22 cellular contexts compared by ENCODE assay signal in the genomic region with DNA sequence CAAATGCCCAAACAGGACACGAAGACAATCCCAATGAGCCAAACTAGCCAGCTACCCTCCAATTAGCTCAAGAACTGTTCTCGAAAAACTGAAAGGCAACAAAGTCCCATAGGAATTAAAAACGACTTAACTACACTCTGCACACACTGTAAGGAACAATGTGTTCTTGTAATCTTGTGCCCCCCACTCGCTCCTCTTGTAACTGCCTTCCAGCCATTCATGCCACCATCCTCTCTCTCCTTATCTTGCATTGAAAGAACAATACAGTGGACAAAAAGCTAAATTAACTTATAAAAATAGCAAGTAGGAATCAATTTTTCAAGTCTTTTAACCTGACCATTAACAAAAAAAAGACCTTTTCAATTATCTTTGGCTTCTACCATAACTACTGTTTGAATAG. TPM values are rescaled to one million over a fixed set of nuclear protein-coding genes. Genes with fewer than 3 reads are reported as not detected.
DNase-seq lines count a peak whose midpoint lies in the region; ATAC-seq, FAIRE-seq and TF ChIP-seq lines count a peak whose summit lies in the region.
"Had no signal": no experiment of that assay in that cellular context is flagged by ENCODE, and none has a peak within 500 bp of the region (broad histone marks: within the 10 kb centered on the region; RNA-seq: fewer than 3 reads in every experiment).

No MANE protein-coding gene starts in this region.

- in situ Hi-C loops in IMR-90 (cut with MboI; ENCODE audit: low sequenced_read_pairs): no loop called here

- peaks cover 12% of the 10 kb centered on the region for H3K27me3 Mint-ChIP-seq in endothelial cell (ENCODE audit: unreplicated experiment)

- BruUV-seq in IMR-90 (replicated peaks; lab: Mats Ljungman, UMichigan): no TSS peak

- dilution Hi-C loops in IMR-90 (cut with HindIII; ENCODE audit: low sequenced_read_pairs, unreplicated experiment): no loop called here

- H4K20me1 ChIP-seq in IMR-90 (ENCODE audit: insufficient read depth, low read length): peaks cover 38% of the 10 kb centered on the region; the same call in 1 of the 2 replicates

- no peak for ATAC-seq in IMR-90 (ENCODE audit: low read depth)
- ATAC-seq in HG02642 (IDR thresholded peaks at IDR 0.05; ENCODE audit: poor library complexity, unreplicated experiment): no peak
- ATAC-seq: foreskin keratinocyte, GM23338 had no signal

- H2AK9ac ChIP-seq in IMR-90 (replicated peaks; ENCODE audit: low read depth, low read length, poor library complexity): no peak overlapping the region

- peaks cover 7% of the 10 kb centered on the region for H3K36me3 Mint-ChIP-seq in endothelial cell (ENCODE audit: low read depth, unreplicated experiment)
- H3K36me3 Mint-ChIP-seq: mesothelial cell of epicardium had no signal

- H3K4me3 ChIP-seq in IMR-90 (ENCODE audit: insufficient read depth, low read depth, low read length): no peak overlapping the region
- peak overlapping the region in 1 of 2 donors; percentile 5 for H3K4me3 ChIP-seq in small intestine (ENCODE audit: low read depth in 1 of 2, low read length in 2 of 2)
- H3K4me3 ChIP-seq: GM23338, thoracic aorta had no signal

- no peak overlapping the region for H2BK120ac ChIP-seq in IMR-90 (ENCODE audit: low read depth, low read length)

- TF ChIP-seq CTCF in IMR-90 (conservative IDR thresholded peaks at IDR 0.05; ENCODE audit: low read depth, low read length): no peak
- TF ChIP-seq CTCF in endothelial cell (IDR thresholded peaks at IDR 0.05; ENCODE audit: unreplicated experiment): no peak

- H3K4me3 Mint-ChIP-seq in endothelial cell (ENCODE audit: unreplicated experiment): peak overlapping the region; percentile 8
- H3K4me3 Mint-ChIP-seq: activated CD4-positive, alpha-beta T cell treated with anti-CD3 and anti-CD28 coated beads, Interleukin-2, amount 10 ng/mL, durations not matched to agents 7 days and 5 days; GM23338; mesothelial cell of epicardium had no signal

- H3K4me2 ChIP-seq in IMR-90 (ENCODE audit: low read depth, low read length): no peak overlapping the region
- H3K4me2 ChIP-seq: GM23338 had no signal

- no peak overlapping the region for H3K14ac ChIP-seq in IMR-90 (replicated peaks; ENCODE audit: low read depth, low read length)

- WGBS in IMR-90 (ENCODE audit: extremely low coverage in 2 of 2, insufficient read length in 1 of 2), 2 experiments: no CpG with 5 or more reads among the region's 4 CpGs
- WGBS in small intestine, 3 donors: 57 to 67% (median 59%) methylated on average over 4 of the region's 4 CpGs

- peak overlapping the region; percentile 72 for H3K27ac Mint-ChIP-seq in endothelial cell (ENCODE audit: unreplicated experiment)
- H3K27ac Mint-ChIP-seq: activated CD4-positive, alpha-beta T cell treated with anti-CD3 and anti-CD28 coated beads, Interleukin-2, amount 10 ng/mL, durations not matched to agents 7 days and 5 days; activated T-helper 2 cell treated with anti-CD3 and anti-CD28 coated beads, Interferon-gamma antibody, Interleukin-2, Interleukin-4, amounts not matched to agents 10 μg/mL and 5 μg/mL and 100 μg/mL, durations not matched to agents 14 hours and 24 hours and 36 hours; GM23338; mesothelial cell of epicardium had no signal

- H3K27me3 ChIP-seq in IMR-90 (ENCODE audit: control insufficient read depth, insufficient read depth, low read length): no peaks in the 10 kb centered on the region
- H3K27me3 ChIP-seq in small intestine (ENCODE audit: control insufficient read depth in 2 of 2, insufficient read depth in 2 of 2, low read length in 2 of 2): no peaks in the 10 kb centered on the region
- H3K27me3 ChIP-seq: breast epithelium, foreskin keratinocyte had no signal

- no peak overlapping the region for H4K8ac ChIP-seq in IMR-90 (ENCODE audit: low read depth in 2 of 2, low read length in 2 of 2)

- no peaks in the 10 kb centered on the region for H3K9me3 Mint-ChIP-seq in endothelial cell (ENCODE audit: unreplicated experiment)
- H3K9me3 Mint-ChIP-seq: activated CD4-positive, alpha-beta T cell treated with anti-CD3 and anti-CD28 coated beads, Interleukin-2, amount 10 ng/mL, durations not matched to agents 7 days and 5 days; activated T-helper 2 cell treated with anti-CD3 and anti-CD28 coated beads, Interferon-gamma antibody, Interleukin-2, Interleukin-4, amounts not matched to agents 10 μg/mL and 5 μg/mL and 100 μg/mL, durations not matched to agents 14 hours and 24 hours and 36 hours; GM23338; mesothelial cell of epicardium had no signal

- peaks cover 14% of the 10 kb centered on the region for H3K9me1 ChIP-seq in IMR-90 (ENCODE audit: insufficient read depth, low read length)

- no peak overlapping the region for H4K91ac ChIP-seq in IMR-90 (ENCODE audit: insufficient read depth, low read depth, low read length)

- CTCF ChIA-PET in IMR-90 (lab: Yijun Ruan, JAX): interaction anchor here (0.6 kb wide), 1 partner anchor 45 kb away, joined by 3 read pairs; no protein-coding TSS in a partner anchor

- no peak overlapping the region for H2AFZ ChIP-seq in IMR-90 (replicated peaks; ENCODE audit: low read length, poor library complexity)
- H2AFZ ChIP-seq: GM23338 had no signal

- no peak for TF ChIP-seq RAD21 in IMR-90 (IDR thresholded peaks at IDR 0.05; ENCODE audit: low read length)

- no peak overlapping the region for H3K18ac ChIP-seq in IMR-90 (ENCODE audit: low read depth, low read length)

- TF ChIP-seq POLR2A in IMR-90 (IDR thresholded peaks at IDR 0.05; ENCODE audit: low read depth, low read length): no peak

- H2AK5ac ChIP-seq in IMR-90 (ENCODE audit: low read depth, low read length): no peak overlapping the region

- H2BK20ac ChIP-seq in IMR-90 (ENCODE audit: low read depth, low read length): no peak overlapping the region

- no peak overlapping the region for H2BK5ac ChIP-seq in IMR-90 (ENCODE audit: low read depth, low read length, poor library complexity, severe bottlenecking)

- H3K4me1 Mint-ChIP-seq in endothelial cell (ENCODE audit: unreplicated experiment): peaks cover 33% of the 10 kb centered on the region

- no peak overlapping the region for H2BK15ac ChIP-seq in IMR-90 (ENCODE audit: low read depth, low read length)

- FAIRE-seq in small intestine (lab: Jason Lieb, UNC): no peak
- FAIRE-seq: A204.1, GM19239 had no signal

- H3K56ac ChIP-seq in IMR-90 (ENCODE audit: extremely low read depth, insufficient read depth, low read length): no peak overlapping the region

- H3K79me1 ChIP-seq in IMR-90 (ENCODE audit: low read depth in 1 of 2, low read length in 2 of 2): peaks cover 32 to 65% of the 10 kb centered on the region in 2 experiments

- no peak overlapping the region for H4K5ac ChIP-seq in IMR-90 (ENCODE audit: low read depth, low read length)

- H3K27ac ChIP-seq in IMR-90 (ENCODE audit: insufficient read depth, low read length) (no peak overlapping the region), small intestine (ENCODE audit: low read depth in 1 of 2, low read length in 1 of 2) (peak overlapping the region; percentile 61 to 86)
- H3K27ac ChIP-seq: foreskin keratinocyte had no signal

- POLR2A ChIA-PET in IMR-90 (lab: Charles Lee; ENCODE audit: unreplicated experiment): no interaction called here

- peak; percentile 10 for DNase-seq in NCI-H146 (lab: John Stamatoyannopoulos, UW)
- no peak for DNase-seq in NCI-H146 treated with DMSO at 0.1 percent for 48 hours (lab: John Stamatoyannopoulos, UW; ENCODE audit: unreplicated experiment)
- no peak for DNase-seq in IMR-90
- no peak for DNase-seq in endothelial cell (ENCODE audit: low spot score)
- DNase-seq in small intestine: no peak
- DNase-seq in NCI-H2107 (lab: John Stamatoyannopoulos, UW): no peak
- DNase-seq in T1000 (lab: John Stamatoyannopoulos, UW): no peak
- DNase-seq: activated CD4-positive, alpha-beta T cell treated with anti-CD3 and anti-CD28 coated beads, Interleukin-2, amount 10 ng/mL, durations not matched to agents 7 days and 5 days; C1 segment of cervical spinal cord; foreskin keratinocyte; NCI-H1417; NCI-H226; retina; RPMI8226 had no signal

- H3K36me3 ChIP-seq in IMR-90 (ENCODE audit: control insufficient read depth, insufficient read depth, low read length) (0 out of 2 replicates have a peak, but pooled peaks cover 1% of the 10 kb centered on the region), small intestine (ENCODE audit: control insufficient read depth in 2 of 2, insufficient read depth in 2 of 2, low read length in 2 of 2) (no peaks in the 10 kb centered on the region)
- H3K36me3 ChIP-seq: breast epithelium, thoracic aorta had no signal

- H3K9ac ChIP-seq in IMR-90 (ENCODE audit: low read depth, low read length): no peak overlapping the region

- H3K9me3 ChIP-seq in IMR-90 (ENCODE audit: control insufficient read depth, insufficient read depth, low read length) (no peaks in the 10 kb centered on the region), small intestine (ENCODE audit: control insufficient read depth, low read depth) (no peaks in the 10 kb centered on the region)
- H3K9me3 ChIP-seq: breast epithelium, thoracic aorta had no signal

- 0 out of 2 replicates have a peak overlapping the region, but pooled peaks have one; percentile 8 for H3K23ac ChIP-seq in IMR-90 (ENCODE audit: low read depth, low read length)

- no peak overlapping the region for H3K4ac ChIP-seq in IMR-90 (ENCODE audit: low read depth, low read length)

- intact Hi-C loops in IMR-90 (cut with micrococcal nuclease): no loop called here

- H3K4me1 ChIP-seq in IMR-90 (ENCODE audit: control insufficient read depth, insufficient read depth, low read length): 0 out of 2 replicates have a peak, but pooled peaks cover 5% of the 10 kb centered on the region
- peaks cover 7 to 8% of the 10 kb centered on the region in 2 donors for H3K4me1 ChIP-seq in small intestine (ENCODE audit: control insufficient read depth in 2 of 2, insufficient read depth in 1 of 2, low read depth in 1 of 2, low read length in 1 of 2)
- H3K4me1 ChIP-seq: breast epithelium had no signal

TF ChIP-seq in IMR-90, 13 proteins besides CTCF, POLR2A, EP300 and RAD21 (continues in another document):
- TF ChIP-seq BHLHE40 (IDR thresholded peaks at IDR 0.05; ENCODE audit: low read depth, low read length) (no peak), MAFK (IDR thresholded peaks at IDR 0.05; ENCODE audit: low read depth, low read length) (no peak), MAZ (IDR thresholded peaks at IDR 0.05; ENCODE audit: borderline replicate concordance, low read depth, low read length) (no peak), RCOR1 (IDR thresholded peaks at IDR 0.05; ENCODE audit: insufficient replicate concordance, low read length) (no peak)
- TF ChIP-seq, protein P1, sequence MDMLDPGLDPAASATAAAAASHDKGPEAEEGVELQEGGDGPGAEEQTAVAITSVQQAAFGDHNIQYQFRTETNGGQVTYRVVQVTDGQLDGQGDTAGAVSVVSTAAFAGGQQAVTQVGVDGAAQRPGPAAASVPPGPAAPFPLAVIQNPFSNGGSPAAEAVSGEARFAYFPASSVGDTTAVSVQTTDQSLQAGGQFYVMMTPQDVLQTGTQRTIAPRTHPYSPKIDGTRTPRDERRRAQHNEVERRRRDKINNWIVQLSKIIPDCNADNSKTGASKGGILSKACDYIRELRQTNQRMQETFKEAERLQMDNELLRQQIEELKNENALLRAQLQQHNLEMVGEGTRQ (IDR thresholded peaks at IDR 0.05; ENCODE audit: low read depth, low read length): no peak

RNA-seq across cellular contexts. Expression of a gene that starts 2.9 kb away (rescaled TPM):
- total RNA-seq in IMR-90 (2012; rRNA removed) (14.2 TPM in 2 replicates), endothelial cell (ENCODE audit: unreplicated experiment) (24.3 TPM)
- polyA plus RNA-seq in IMR-90 (2012; rRNA removed) (34.5 and 34.8 TPM in 2 replicates), small intestine (10 to 100 TPM; 21.3 to 24.6 (median 24.2) TPM)
- 13.5 and 24.2 TPM in 2 replicates for polyA plus RNA-seq in IMR-90 (2012; cell fraction: cytosol; rRNA removed)
- 74.6 and 95.8 TPM in 2 replicates for polyA plus RNA-seq in IMR-90 (2012; cell fraction: nucleus; rRNA removed; ENCODE audit: low replicate concordance)
